ENCODE assay signal across 1 cellular context in the genomic region with DNA sequence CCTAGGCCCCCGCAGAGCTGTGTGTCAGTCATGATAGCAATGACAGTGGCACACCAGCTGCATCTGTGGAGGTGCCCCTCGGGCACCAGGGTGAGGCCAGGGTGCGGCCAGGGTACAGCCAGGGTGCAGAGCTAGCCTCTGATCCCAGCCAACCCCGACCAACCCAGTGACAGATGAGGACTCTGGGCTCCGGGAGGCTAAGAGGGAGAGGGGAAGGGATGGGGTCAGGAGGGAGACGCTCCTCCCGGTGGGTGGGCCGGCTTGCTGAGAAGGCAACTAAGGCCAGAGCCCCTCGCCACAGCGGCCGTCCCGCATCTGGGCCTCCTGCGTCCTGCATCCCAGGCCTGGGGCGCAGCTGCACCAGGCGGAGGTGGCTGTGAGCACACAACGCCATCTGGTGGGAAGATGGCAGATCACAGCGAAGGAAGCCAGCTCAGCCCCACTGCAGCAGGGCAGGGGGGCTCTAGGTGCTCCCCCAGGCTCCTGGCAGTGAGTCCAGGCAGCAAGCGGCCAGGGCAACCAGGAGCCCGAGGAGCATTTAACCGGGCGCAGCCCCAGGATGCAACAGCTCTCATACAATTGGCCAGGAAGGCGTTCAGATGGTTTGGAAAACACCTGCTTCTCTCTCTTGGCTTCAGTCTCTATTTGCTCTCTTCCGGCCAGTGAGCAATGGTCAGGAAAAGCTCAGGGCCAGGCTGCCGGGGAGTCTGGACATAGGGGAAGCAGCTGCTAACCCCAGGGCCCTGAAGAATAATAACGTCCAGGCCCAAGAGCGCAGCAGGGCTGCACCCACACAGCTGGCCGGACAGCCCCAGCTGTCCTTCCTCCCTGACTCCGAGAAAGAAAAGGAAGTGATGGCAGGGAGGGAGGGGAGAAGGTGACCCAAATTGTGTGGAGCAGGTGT.
TF ChIP-seq lines count a peak whose summit lies in the region.

No MANE protein-coding gene starts in this region.

TF ChIP-seq in HCT116, 20 proteins besides CTCF, POLR2A, EP300 and RAD21 (continued from another document):
- TF ChIP-seq, protein P1, sequence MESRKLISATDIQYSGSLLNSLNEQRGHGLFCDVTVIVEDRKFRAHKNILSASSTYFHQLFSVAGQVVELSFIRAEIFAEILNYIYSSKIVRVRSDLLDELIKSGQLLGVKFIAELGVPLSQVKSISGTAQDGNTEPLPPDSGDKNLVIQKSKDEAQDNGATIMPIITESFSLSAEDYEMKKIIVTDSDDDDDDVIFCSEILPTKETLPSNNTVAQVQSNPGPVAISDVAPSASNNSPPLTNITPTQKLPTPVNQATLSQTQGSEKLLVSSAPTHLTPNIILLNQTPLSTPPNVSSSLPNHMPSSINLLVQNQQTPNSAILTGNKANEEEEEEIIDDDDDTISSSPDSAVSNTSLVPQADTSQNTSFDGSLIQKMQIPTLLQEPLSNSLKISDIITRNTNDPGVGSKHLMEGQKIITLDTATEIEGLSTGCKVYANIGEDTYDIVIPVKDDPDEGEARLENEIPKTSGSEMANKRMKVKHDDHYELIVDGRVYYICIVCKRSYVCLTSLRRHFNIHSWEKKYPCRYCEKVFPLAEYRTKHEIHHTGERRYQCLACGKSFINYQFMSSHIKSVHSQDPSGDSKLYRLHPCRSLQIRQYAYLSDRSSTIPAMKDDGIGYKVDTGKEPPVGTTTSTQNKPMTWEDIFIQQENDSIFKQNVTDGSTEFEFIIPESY (IDR thresholded peaks at IDR 0.05; ENCODE audit: extremely low read depth, insufficient replicate concordance, low read length), result no peak
- TF ChIP-seq JUND (IDR thresholded peaks at IDR 0.05) (no peak), YY1 (IDR thresholded peaks at IDR 0.05; ENCODE audit: extremely low read depth, insufficient replicate concordance, low read depth, low read length) (no peak), REST (IDR thresholded peaks at IDR 0.05; ENCODE audit: low read depth) (no peak), CBX3 (IDR thresholded peaks at IDR 0.05; ENCODE audit: low read depth) (no peak), EGR1 (IDR thresholded peaks at IDR 0.05; ENCODE audit: low read depth) (no peak), SRF (IDR thresholded peaks at IDR 0.05; ENCODE audit: low read depth) (no peak), ZNF274 (IDR thresholded peaks at IDR 0.05; ENCODE audit: low read depth, low read length) (no peak), TCF7L2 (IDR thresholded peaks at IDR 0.05; ENCODE audit: borderline replicate concordance, extremely low read depth, insufficient read depth, insufficient read length) (no peak), ZFX (IDR thresholded peaks at IDR 0.05) (no peak), ELF1 (IDR thresholded peaks at IDR 0.05; ENCODE audit: borderline replicate concordance, low read depth) (no peak), SP1 (IDR thresholded peaks at IDR 0.05; ENCODE audit: low read depth) (no peak), ATF3 (IDR thresholded peaks at IDR 0.05) (no peak), EZH2phosphoT487 (IDR thresholded peaks at IDR 0.05; ENCODE audit: borderline replicate concordance) (no peak), MAX (IDR thresholded peaks at IDR 0.05) (no peak), EZH2 (IDR thresholded peaks at IDR 0.05) (no peak), POLR2AphosphoS5 (IDR thresholded peaks at IDR 0.05; ENCODE audit: low read depth, low read length) (no peak)
TF ChIP-seq in HCT116: peak in this region for 0.
